Comparison of ENCODE assay signal across 17 cellular contexts in genomic region chr7:67450171-67450570, GRCh38.
"Had no signal": no experiment of that assay in that cellular context is flagged by ENCODE, and none has a peak within 500 bp of the region (broad histone marks: within the 10 kb centered on the region; RNA-seq: fewer than 3 reads in every experiment).

No MANE protein-coding gene starts in this region.

- H3K4me3 Mint-ChIP-seq: T-cell had no signal

- H3K27ac ChIP-seq: KMS-11 had no signal

- DNase-seq: IMR-90, Kasumi-1, MM.1S, NCI-H1092 treated with DMSO at 0.1 percent for 48 hours, NCI-H1436, NCI-H187, NCI-H2029, NCI-H2081 treated with DMSO at 0.1 percent for 48 hours, NCI-H2227 treated with DMSO at 0.1 percent for 48 hours, NCI-H526, Right ventricle myocardium superior, RPMI8226, SK-N-SH, SW 1271, T-cell had no signal

- H3K9ac ChIP-seq: KMS-11, SK-N-SH had no signal

- ATAC-seq: HepG2, T-cell had no signal

- H3K4me2 ChIP-seq: KMS-11, SK-N-SH had no signal

- H3K36me3 Mint-ChIP-seq: T-cell had no signal

- H3K27ac Mint-ChIP-seq: T-cell had no signal

- H3K9me3 ChIP-seq: SK-N-SH had no signal
